ENCODE assay signal across 27 cellular contexts in the genomic region with DNA sequence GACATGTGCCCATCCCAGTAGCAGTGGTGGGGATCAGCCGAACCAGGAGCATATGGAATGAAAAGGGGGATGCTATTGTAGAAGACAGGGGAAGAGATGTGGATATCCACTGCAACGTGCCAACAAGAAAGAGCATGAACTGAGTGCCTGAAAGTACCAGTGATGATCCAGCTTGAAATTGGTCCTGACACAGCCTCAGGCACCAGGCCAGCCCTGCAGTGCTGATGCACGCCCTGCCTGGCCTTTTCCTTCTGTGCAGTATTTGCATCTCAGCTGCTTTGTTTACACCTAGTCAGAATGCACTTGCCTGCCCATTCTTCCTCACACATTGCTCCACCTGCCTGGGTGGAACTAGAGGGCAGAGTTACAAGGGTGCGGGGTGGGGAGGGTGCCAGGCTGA. TPM values are rescaled to one million over a fixed set of nuclear protein-coding genes. Genes with fewer than 3 reads are reported as not detected.
DNase-seq lines count a peak whose midpoint lies in the region; ATAC-seq, FAIRE-seq and TF ChIP-seq lines count a peak whose summit lies in the region.
"Had no signal": no experiment of that assay in that cellular context is flagged by ENCODE, and none has a peak within 500 bp of the region (broad histone marks: within the 10 kb centered on the region; RNA-seq: fewer than 3 reads in every experiment).

No MANE protein-coding gene starts in this region.

- intact Hi-C loops in left lung (cut with DNase I), result no loop called here

- H3K27ac ChIP-seq in small intestine (ENCODE audit: low read depth in 1 of 2, low read length in 1 of 2) (no peak overlapping the region), left lung (no peak overlapping the region)
- H3K27ac ChIP-seq: neural progenitor cell, sigmoid colon, upper lobe of left lung had no signal

- H3K9me3 ChIP-seq in small intestine (ENCODE audit: control insufficient read depth, low read depth), result no peaks in the 10 kb centered on the region
- H3K9me3 ChIP-seq in left lung, result no peaks in the 10 kb centered on the region
- H3K9me3 ChIP-seq: Caco-2, sigmoid colon, upper lobe of left lung had no signal

- H3K36me3 Mint-ChIP-seq in activated naive CD4-positive, alpha-beta T cell treated with anti-CD3 and anti-CD28 coated beads, Interleukin-2, amount 50 U/mL, for 72 hours, result no peaks in the 10 kb centered on the region

- H3K4me3 ChIP-seq in small intestine (ENCODE audit: low read depth in 1 of 2, low read length in 2 of 2), result no peak overlapping the region
- H3K4me3 ChIP-seq in left lung, result no peak overlapping the region
- H3K4me3 ChIP-seq: lung, neural progenitor cell, sigmoid colon, upper lobe of left lung had no signal

- peak overlapping the region in 1 of 2 donors; percentile 83 for H3K27ac Mint-ChIP-seq in activated naive CD4-positive, alpha-beta T cell treated with anti-CD3 and anti-CD28 coated beads, Interleukin-2, amount 50 U/mL, for 72 hours
- H3K27ac Mint-ChIP-seq: activated naive CD8-positive, alpha-beta T cell treated with anti-CD3 and anti-CD28 coated beads, Interleukin-2, amount 10 ng/mL, durations not matched to agents 7 days and 5 days; activated T-helper 2 cell treated with anti-CD3 and anti-CD28 coated beads, Interferon-gamma antibody, Interleukin-2, Interleukin-4, amounts not matched to agents 10 μg/mL and 5 μg/mL and 100 μg/mL, durations not matched to agents 14 hours and 24 hours and 36 hours; B cell; H9; neural progenitor cell; T-helper 2 cell treated with Interferon-gamma antibody and Interleukin-4, amounts not matched to agents 5 μg/mL and 100 μg/mL, for 36 hours had no signal

- H3K27me3 ChIP-seq in small intestine (ENCODE audit: control insufficient read depth in 2 of 2, insufficient read depth in 2 of 2, low read length in 2 of 2) (no peaks in the 10 kb centered on the region), left lung (no peaks in the 10 kb centered on the region)
- H3K27me3 ChIP-seq: neural progenitor cell, sigmoid colon, upper lobe of left lung had no signal

- no peaks in the 10 kb centered on the region for H3K9me3 Mint-ChIP-seq in activated naive CD4-positive, alpha-beta T cell treated with anti-CD3 and anti-CD28 coated beads, Interleukin-2, amount 50 U/mL, for 72 hours
- H3K9me3 Mint-ChIP-seq: activated naive CD8-positive, alpha-beta T cell treated with anti-CD3 and anti-CD28 coated beads, Interleukin-2, amount 10 ng/mL, durations not matched to agents 7 days and 5 days; activated T-helper 2 cell treated with anti-CD3 and anti-CD28 coated beads, Interferon-gamma antibody, Interleukin-2, Interleukin-4, amounts not matched to agents 10 μg/mL and 5 μg/mL and 100 μg/mL, durations not matched to agents 14 hours and 24 hours and 36 hours; H9; neural progenitor cell; T-helper 2 cell treated with Interferon-gamma antibody and Interleukin-4, amounts not matched to agents 5 μg/mL and 100 μg/mL, for 36 hours had no signal

- peak; percentile 64 for ATAC-seq in SK-N-SH treated with all-trans-retinoic acid at 6 μM for 48 hours
- no peak for ATAC-seq in activated naive CD4-positive, alpha-beta T cell treated with anti-CD3 and anti-CD28 coated beads, Interleukin-2, amount 50 U/mL, for 72 hours
- no peak for ATAC-seq in left lung

- WGBS in small intestine, 3 donors, result 81 to 86% (median 85%) methylated on average over 4 of the region's 4 CpGs

- TF ChIP-seq CTCF in left lung (IDR thresholded peaks at IDR 0.05), result no peak

- no peak for FAIRE-seq in small intestine (lab: Jason Lieb, UNC)
- FAIRE-seq: A204.1 had no signal

- H3K4me1 ChIP-seq in small intestine (ENCODE audit: control insufficient read depth in 2 of 2, insufficient read depth in 1 of 2, low read depth in 1 of 2, low read length in 1 of 2) (no peaks in the 10 kb centered on the region), left lung (no peaks in the 10 kb centered on the region)
- H3K4me1 ChIP-seq: Caco-2, sigmoid colon, upper lobe of left lung had no signal

- no peaks in the 10 kb centered on the region for H3K36me3 ChIP-seq in small intestine (ENCODE audit: control insufficient read depth in 2 of 2, insufficient read depth in 2 of 2, low read length in 2 of 2)
- peaks cover 0 to 14% of the 10 kb centered on the region in 2 donors for H3K36me3 ChIP-seq in left lung
- H3K36me3 ChIP-seq: neural progenitor cell, sigmoid colon had no signal

- DNase-seq in NCI-H2081 (lab: John Stamatoyannopoulos, UW) (peak; percentile 24 to 60), NCI-H2081 treated with DMSO at 0.1 percent for 48 hours (lab: John Stamatoyannopoulos, UW) (no peak), NCI-H2196 treated with DMSO at 0.1 percent for 48 hours (lab: John Stamatoyannopoulos, UW; ENCODE audit: unreplicated experiment) (peak; percentile 8), small intestine (peak; percentile 3), NOMO-1 (lab: John Stamatoyannopoulos, UW; ENCODE audit: unreplicated experiment in 2 of 2) (no peak), left lung (no peak)
- DNase-seq in activated naive CD4-positive, alpha-beta T cell treated with anti-CD3 and anti-CD28 coated beads, Interleukin-2, amount 50 U/mL, for 72 hours (ENCODE audit: low spot score in 2 of 2), result no peak
- DNase-seq: activated CD4-positive, alpha-beta T cell treated with anti-CD3 and anti-CD28 coated beads, Interleukin-2, amount 50 U/mL, for 4 hours; activated CD8-positive, alpha-beta memory T cell treated with anti-CD3 and anti-CD28 coated beads, Interleukin-2, amount 50 U/mL, for 4 hours; activated naive CD8-positive, alpha-beta T cell treated with anti-CD3 and anti-CD28 coated beads, Interleukin-2, amount 10 ng/mL, durations not matched to agents 7 days and 5 days; Caco-2; effector memory CD4-positive, alpha-beta T cell; H9; islet precursor cell; KG1; MV-4-11; NCI-H2227 treated with DMSO at 0.1 percent for 48 hours; RPMI8226; sigmoid colon; upper lobe of left lung had no signal

TF ChIP-seq in SK-N-SH treated with all-trans-retinoic acid at 6 μM for 48 hours, 23 proteins besides CTCF, POLR2A, EP300 and RAD21:
- TF ChIP-seq ARNTL (CRISPR knock-in tag; IDR thresholded peaks at IDR 0.05; ENCODE audit: borderline replicate concordance, low read depth) (no peak), OSR1 (CRISPR knock-in tag; IDR thresholded peaks at IDR 0.05) (no peak), PPARA (CRISPR knock-in tag; IDR thresholded peaks at IDR 0.05; ENCODE audit: borderline replicate concordance) (no peak), SNAI2 (CRISPR knock-in tag; IDR thresholded peaks at IDR 0.05) (no peak)
- TF ChIP-seq, protein P1, sequence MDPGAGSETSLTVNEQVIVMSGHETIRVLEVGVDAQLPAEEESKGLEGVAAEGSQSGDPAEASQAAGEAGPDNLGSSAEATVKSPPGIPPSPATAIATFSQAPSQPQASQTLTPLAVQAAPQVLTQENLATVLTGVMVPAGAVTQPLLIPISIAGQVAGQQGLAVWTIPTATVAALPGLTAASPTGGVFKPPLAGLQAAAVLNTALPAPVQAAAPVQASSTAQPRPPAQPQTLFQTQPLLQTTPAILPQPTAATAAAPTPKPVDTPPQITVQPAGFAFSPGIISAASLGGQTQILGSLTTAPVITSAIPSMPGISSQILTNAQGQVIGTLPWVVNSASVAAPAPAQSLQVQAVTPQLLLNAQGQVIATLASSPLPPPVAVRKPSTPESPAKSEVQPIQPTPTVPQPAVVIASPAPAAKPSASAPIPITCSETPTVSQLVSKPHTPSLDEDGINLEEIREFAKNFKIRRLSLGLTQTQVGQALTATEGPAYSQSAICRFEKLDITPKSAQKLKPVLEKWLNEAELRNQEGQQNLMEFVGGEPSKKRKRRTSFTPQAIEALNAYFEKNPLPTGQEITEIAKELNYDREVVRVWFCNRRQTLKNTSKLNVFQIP (CRISPR knock-in tag; IDR thresholded peaks at IDR 0.05; ENCODE audit: borderline replicate concordance, low read depth), result no peak
- TF ChIP-seq, protein P2, sequence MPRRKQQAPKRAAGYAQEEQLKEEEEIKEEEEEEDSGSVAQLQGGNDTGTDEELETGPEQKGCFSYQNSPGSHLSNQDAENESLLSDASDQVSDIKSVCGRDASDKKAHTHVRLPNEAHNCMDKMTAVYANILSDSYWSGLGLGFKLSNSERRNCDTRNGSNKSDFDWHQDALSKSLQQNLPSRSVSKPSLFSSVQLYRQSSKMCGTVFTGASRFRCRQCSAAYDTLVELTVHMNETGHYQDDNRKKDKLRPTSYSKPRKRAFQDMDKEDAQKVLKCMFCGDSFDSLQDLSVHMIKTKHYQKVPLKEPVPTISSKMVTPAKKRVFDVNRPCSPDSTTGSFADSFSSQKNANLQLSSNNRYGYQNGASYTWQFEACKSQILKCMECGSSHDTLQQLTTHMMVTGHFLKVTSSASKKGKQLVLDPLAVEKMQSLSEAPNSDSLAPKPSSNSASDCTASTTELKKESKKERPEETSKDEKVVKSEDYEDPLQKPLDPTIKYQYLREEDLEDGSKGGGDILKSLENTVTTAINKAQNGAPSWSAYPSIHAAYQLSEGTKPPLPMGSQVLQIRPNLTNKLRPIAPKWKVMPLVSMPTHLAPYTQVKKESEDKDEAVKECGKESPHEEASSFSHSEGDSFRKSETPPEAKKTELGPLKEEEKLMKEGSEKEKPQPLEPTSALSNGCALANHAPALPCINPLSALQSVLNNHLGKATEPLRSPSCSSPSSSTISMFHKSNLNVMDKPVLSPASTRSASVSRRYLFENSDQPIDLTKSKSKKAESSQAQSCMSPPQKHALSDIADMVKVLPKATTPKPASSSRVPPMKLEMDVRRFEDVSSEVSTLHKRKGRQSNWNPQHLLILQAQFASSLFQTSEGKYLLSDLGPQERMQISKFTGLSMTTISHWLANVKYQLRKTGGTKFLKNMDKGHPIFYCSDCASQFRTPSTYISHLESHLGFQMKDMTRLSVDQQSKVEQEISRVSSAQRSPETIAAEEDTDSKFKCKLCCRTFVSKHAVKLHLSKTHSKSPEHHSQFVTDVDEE (CRISPR knock-in tag; IDR thresholded peaks at IDR 0.05), result no peak
TF ChIP-seq in SK-N-SH treated with all-trans-retinoic acid at 6 μM for 48 hours: peak in this region for 0.

RNA-seq across cellular contexts. Expression of a gene that starts 50.3 kb away (rescaled TPM):
- polyA plus RNA-seq in small intestine, result 1 to 10 TPM in 1 of 3 donors, under 1 TPM in 1, not detected in 1; 0.81 to 1.2 TPM
- under 1 TPM in 1 of 2 donors, not detected in 1; 0.25 TPM for total RNA-seq in activated naive CD4-positive, alpha-beta T cell treated with anti-CD3 and anti-CD28 coated beads, Interleukin-2, amount 50 U/mL, for 72 hours
- total RNA-seq in left lung, result 1 to 10 TPM; 1.8 to 2.3 TPM
- total RNA-seq: Caco-2 had no signal

Comparison
In these comparisons a context has a peak if more than half of its experiments do, and no peak if none do; other contexts are left out.
1. DNase-seq: peak in NCI-H2081 (2 of 2), NCI-H2196 treated with DMSO at 0.1 percent for 48 hours (single experiment) and small intestine (single experiment); none in NCI-H2081 treated with DMSO at 0.1 percent for 48 hours (single experiment), NOMO-1 (0 of 2), activated naive CD4-positive, alpha-beta T cell treated with anti-CD3 and anti-CD28 coated beads, Interleukin-2, amount 50 U/mL, for 72 hours (0 of 2) and left lung (0 of 2).